In the genomic region with DNA sequence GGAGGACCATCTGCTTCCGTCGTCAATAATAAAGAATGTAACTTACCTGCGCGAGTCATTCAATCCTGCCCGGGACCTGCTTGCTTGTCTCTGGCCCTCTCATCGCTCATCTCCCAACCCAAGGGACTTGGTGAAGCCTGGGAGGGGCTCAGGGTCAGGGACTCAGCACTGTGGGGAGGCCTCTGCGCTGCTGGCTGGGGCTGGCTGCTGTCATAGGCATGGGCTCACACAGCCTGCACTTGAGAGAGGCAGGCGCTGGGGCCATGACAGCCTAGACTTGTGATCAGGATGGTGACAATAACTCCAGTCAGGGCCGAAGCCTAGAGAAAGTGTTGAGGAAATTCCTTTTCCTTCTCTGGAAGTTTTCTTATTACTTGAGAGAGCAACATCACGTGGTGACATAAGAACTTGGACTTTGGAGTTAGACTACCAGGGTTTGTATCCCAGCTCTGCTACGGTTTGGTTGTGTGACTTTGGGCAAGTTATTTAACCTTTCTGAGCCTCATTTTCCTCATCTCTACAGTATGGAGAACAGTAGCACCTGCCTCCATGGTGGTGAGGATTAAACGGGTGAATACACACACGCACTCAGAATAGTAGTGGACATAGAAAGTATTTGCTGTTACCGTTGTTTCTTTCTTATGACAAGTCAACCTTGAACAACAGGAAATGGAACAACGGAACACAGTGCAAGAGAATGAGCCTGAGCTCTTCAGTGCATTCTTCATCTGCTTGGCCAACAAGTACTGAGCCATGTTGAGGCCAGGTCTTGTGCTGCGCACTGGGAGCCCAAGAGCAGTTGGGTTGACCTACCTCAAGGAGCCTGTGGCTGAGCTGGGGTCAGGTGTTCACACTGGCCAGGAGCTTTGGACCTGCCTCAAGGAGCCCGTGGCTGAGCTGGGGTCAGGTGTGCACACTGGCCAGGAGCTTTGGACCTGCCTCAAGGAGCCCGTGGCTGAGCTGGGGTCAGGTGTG, we compare ENCODE assay signal across 10 cellular contexts.
DNase-seq lines count a peak whose midpoint lies in the region; ATAC-seq lines count a peak whose summit lies in the region.
"Had no signal": no experiment of that assay in that cellular context is flagged by ENCODE, and none has a peak within 500 bp of the region (broad histone marks: within the 10 kb centered on the region; RNA-seq: fewer than 3 reads in every experiment).

No MANE protein-coding gene starts in this region.

- no peak for ATAC-seq in activated CD8-positive, alpha-beta memory T cell treated with anti-CD3 and anti-CD28 coated beads, Interleukin-2, amount 10 ng/mL, durations not matched to agents 7 days and 5 days
- ATAC-seq in HG02852 (IDR thresholded peaks at IDR 0.05; ENCODE audit: unreplicated experiment), result peak; percentile 82
- ATAC-seq in stimulated activated memory B cell treated with anti-CD40 and anti-IgM and Interleukin-4, amounts not matched to agents 10 μg/mL and 1 μg/mL and 100 μg/mL, for 72 hours, result peak; percentile 89
- ATAC-seq in activated T-cell treated with anti-CD3 and anti-CD28 coated beads, Interleukin-2, amount 50 U/mL, for 4 hours, result no peak

- no peaks in the 10 kb centered on the region for H3K9me3 Mint-ChIP-seq in activated CD8-positive, alpha-beta memory T cell treated with anti-CD3 and anti-CD28 coated beads, Interleukin-2, amount 10 ng/mL, durations not matched to agents 7 days and 5 days (ENCODE audit: low read depth)
- no peaks in the 10 kb centered on the region for H3K9me3 Mint-ChIP-seq in stimulated activated memory B cell treated with anti-CD40 and anti-IgM and Interleukin-4, amounts not matched to agents 10 μg/mL and 1 μg/mL and 100 μg/mL, for 72 hours
- no peaks in the 10 kb centered on the region for H3K9me3 Mint-ChIP-seq in activated T-cell treated with anti-CD3 and anti-CD28 coated beads, Interleukin-2, amount 50 U/mL, for 4 hours

- CTCF ChIA-PET in activated CD8-positive, alpha-beta memory T cell treated with anti-CD3 and anti-CD28 coated beads, Interleukin-2, amount 10 ng/mL, durations not matched to agents 7 days and 5 days (lab: Charles Lee), result interaction anchor here (0.6 kb wide), 1 partner anchor 421 kb away, joined by 3 read pairs; no protein-coding TSS in a partner anchor

- peaks cover 18% of the 10 kb centered on the region for H3K4me1 Mint-ChIP-seq in activated CD8-positive, alpha-beta memory T cell treated with anti-CD3 and anti-CD28 coated beads, Interleukin-2, amount 10 ng/mL, durations not matched to agents 7 days and 5 days
- H3K4me1 Mint-ChIP-seq in stimulated activated memory B cell treated with anti-CD40 and anti-IgM and Interleukin-4, amounts not matched to agents 10 μg/mL and 1 μg/mL and 100 μg/mL, for 72 hours, result peaks cover 48% of the 10 kb centered on the region
- peaks cover 26% of the 10 kb centered on the region for H3K4me1 Mint-ChIP-seq in activated T-cell treated with anti-CD3 and anti-CD28 coated beads, Interleukin-2, amount 50 U/mL, for 4 hours (ENCODE audit: low read depth)

- DNase-seq in activated CD8-positive, alpha-beta memory T cell treated with anti-CD3 and anti-CD28 coated beads, Interleukin-2, amount 50 U/mL, for 48 hours, result peak; percentile 29
- no peak for DNase-seq in activated CD8-positive, alpha-beta memory T cell treated with anti-CD3 and anti-CD28 coated beads, Interleukin-2, amount 10 ng/mL, durations not matched to agents 7 days and 5 days
- DNase-seq in NCI-H524 treated with DMSO at 0.1 percent for 48 hours (lab: John Stamatoyannopoulos, UW), result peak; percentile 61
- DNase-seq in activated T-cell treated with anti-CD3 and anti-CD28 coated beads, Interleukin-2, amount 50 U/mL, for 4 hours, result no peak
- DNase-seq in NCI-H510A (lab: John Stamatoyannopoulos, UW), result no peak
- no peak for DNase-seq in DMS53 (lab: John Stamatoyannopoulos, UW)
- DNase-seq: activated naive CD4-positive, alpha-beta T cell treated with Interleukin-2 at 50 U/mL for 16 hours; NCI-H2227 treated with DMSO at 0.1 percent for 48 hours had no signal

- H3K4me3 Mint-ChIP-seq in activated CD8-positive, alpha-beta memory T cell treated with anti-CD3 and anti-CD28 coated beads, Interleukin-2, amount 10 ng/mL, durations not matched to agents 7 days and 5 days, result no peak overlapping the region
- no peak overlapping the region for H3K4me3 Mint-ChIP-seq in stimulated activated memory B cell treated with anti-CD40 and anti-IgM and Interleukin-4, amounts not matched to agents 10 μg/mL and 1 μg/mL and 100 μg/mL, for 72 hours
- H3K4me3 Mint-ChIP-seq in activated T-cell treated with anti-CD3 and anti-CD28 coated beads, Interleukin-2, amount 50 U/mL, for 4 hours, result no peak overlapping the region

- peaks cover 15% of the 10 kb centered on the region for H3K36me3 Mint-ChIP-seq in activated CD8-positive, alpha-beta memory T cell treated with anti-CD3 and anti-CD28 coated beads, Interleukin-2, amount 10 ng/mL, durations not matched to agents 7 days and 5 days
- H3K36me3 Mint-ChIP-seq in stimulated activated memory B cell treated with anti-CD40 and anti-IgM and Interleukin-4, amounts not matched to agents 10 μg/mL and 1 μg/mL and 100 μg/mL, for 72 hours, result peaks cover 27% of the 10 kb centered on the region
- H3K36me3 Mint-ChIP-seq in activated T-cell treated with anti-CD3 and anti-CD28 coated beads, Interleukin-2, amount 50 U/mL, for 4 hours (ENCODE audit: insufficient read depth), result peaks cover 14% of the 10 kb centered on the region

- H3K27ac Mint-ChIP-seq in activated CD8-positive, alpha-beta memory T cell treated with anti-CD3 and anti-CD28 coated beads, Interleukin-2, amount 10 ng/mL, durations not matched to agents 7 days and 5 days, result no peak overlapping the region
- peak overlapping the region; percentile 78 for H3K27ac Mint-ChIP-seq in stimulated activated memory B cell treated with anti-CD40 and anti-IgM and Interleukin-4, amounts not matched to agents 10 μg/mL and 1 μg/mL and 100 μg/mL, for 72 hours

- no peaks in the 10 kb centered on the region for H3K27me3 Mint-ChIP-seq in activated CD8-positive, alpha-beta memory T cell treated with anti-CD3 and anti-CD28 coated beads, Interleukin-2, amount 10 ng/mL, durations not matched to agents 7 days and 5 days
- H3K27me3 Mint-ChIP-seq in stimulated activated memory B cell treated with anti-CD40 and anti-IgM and Interleukin-4, amounts not matched to agents 10 μg/mL and 1 μg/mL and 100 μg/mL, for 72 hours, result no peaks in the 10 kb centered on the region
- H3K27me3 Mint-ChIP-seq in activated T-cell treated with anti-CD3 and anti-CD28 coated beads, Interleukin-2, amount 50 U/mL, for 4 hours (ENCODE audit: low read depth), result no peaks in the 10 kb centered on the region

Comparison
In these comparisons a context has a peak if more than half of its experiments do, and no peak if none do; other contexts are left out.
1. DNase-seq: peak in activated CD8-positive, alpha-beta memory T cell treated with anti-CD3 and anti-CD28 coated beads, Interleukin-2, amount 50 U/mL, for 48 hours (single experiment) and NCI-H524 treated with DMSO at 0.1 percent for 48 hours (single experiment); none in activated CD8-positive, alpha-beta memory T cell treated with anti-CD3 and anti-CD28 coated beads, Interleukin-2, amount 10 ng/mL, durations not matched to agents 7 days and 5 days (single experiment), activated T-cell treated with anti-CD3 and anti-CD28 coated beads, Interleukin-2, amount 50 U/mL, for 4 hours (single experiment), NCI-H510A (single experiment) and DMS53 (single experiment).
2. ATAC-seq: peak in HG02852 (single experiment) and stimulated activated memory B cell treated with anti-CD40 and anti-IgM and Interleukin-4, amounts not matched to agents 10 μg/mL and 1 μg/mL and 100 μg/mL, for 72 hours (single experiment); none in activated CD8-positive, alpha-beta memory T cell treated with anti-CD3 and anti-CD28 coated beads, Interleukin-2, amount 10 ng/mL, durations not matched to agents 7 days and 5 days (single experiment) and activated T-cell treated with anti-CD3 and anti-CD28 coated beads, Interleukin-2, amount 50 U/mL, for 4 hours (0 of 2).